ENCODE assay signal across 30 cellular contexts in genomic region chr1:26388791-26389445, GRCh38. TPM values are rescaled to one million over a fixed set of nuclear protein-coding genes. Genes with fewer than 3 reads are reported as not detected.
DNase-seq lines count a peak whose midpoint lies in the region; ATAC-seq and TF ChIP-seq lines count a peak whose summit lies in the region.
"Had no signal": no experiment of that assay in that cellular context is flagged by ENCODE, and none has a peak within 500 bp of the region (broad histone marks: within the 10 kb centered on the region; RNA-seq: fewer than 3 reads in every experiment).

No MANE protein-coding gene starts in this region.

- POLR2A ChIA-PET in CD8-positive, alpha-beta T cell (lab: Charles Lee) = interaction anchor here (0.7 to 1.7 kb wide), 3 partner anchors 11 to 1512 kb away, joined by 3 to 7 read pairs (median 4); no protein-coding TSS in a partner anchor

- ATAC-seq in CD8-positive, alpha-beta T cell = no peak
- ATAC-seq: HCT116; stimulated activated naive B cell treated with anti-CD40 and anti-IgM and Interleukin-4, amounts not matched to agents 10 μg/mL and 1 μg/mL and 100 μg/mL, for 72 hours had no signal

- H3K9me3 Mint-ChIP-seq in CD8-positive, alpha-beta T cell = no peaks in the 10 kb centered on the region
- H3K9me3 Mint-ChIP-seq in activated T-helper 1 cell treated with anti-CD3 and anti-CD28 coated beads, Interleukin-12 subunit alpha, Interleukin-12 subunit beta, Interleukin-2, Interleukin-4 antibody, amounts not matched to agents 30 ng/mL and 10 ng/mL and 1 ng/mL, durations not matched to agents 14 hours and 24 hours and 36 hours = no peaks in the 10 kb centered on the region
- H3K9me3 Mint-ChIP-seq in neural progenitor cell = no peaks in the 10 kb centered on the region
- H3K9me3 Mint-ChIP-seq: stimulated activated naive B cell treated with anti-CD40 and anti-IgM and Interleukin-4, amounts not matched to agents 10 μg/mL and 1 μg/mL and 100 μg/mL, for 72 hours had no signal

- H3K27me3 ChIP-seq in CD8-positive, alpha-beta T cell (ENCODE audit: insufficient read depth, low read length) = no peaks in the 10 kb centered on the region
- H3K27me3 ChIP-seq in neural progenitor cell = no peaks in the 10 kb centered on the region
- H3K27me3 ChIP-seq in suprapubic skin = no peaks in the 10 kb centered on the region
- H3K27me3 ChIP-seq: cardiac muscle cell, Peyer's patch, tibial nerve had no signal

- no peaks in the 10 kb centered on the region for H3K36me3 Mint-ChIP-seq in CD8-positive, alpha-beta T cell
- H3K36me3 Mint-ChIP-seq in activated T-helper 1 cell treated with anti-CD3 and anti-CD28 coated beads, Interleukin-12 subunit alpha, Interleukin-12 subunit beta, Interleukin-2, Interleukin-4 antibody, amounts not matched to agents 30 ng/mL and 10 ng/mL and 1 ng/mL, durations not matched to agents 14 hours and 24 hours and 36 hours (ENCODE audit: low read depth) = peaks cover 3% of the 10 kb centered on the region
- no peaks in the 10 kb centered on the region for H3K36me3 Mint-ChIP-seq in neural progenitor cell
- H3K36me3 Mint-ChIP-seq: stimulated activated naive B cell treated with anti-CD40 and anti-IgM and Interleukin-4, amounts not matched to agents 10 μg/mL and 1 μg/mL and 100 μg/mL, for 72 hours had no signal

- TF ChIP-seq CTCF in CD8-positive, alpha-beta T cell (IDR thresholded peaks at IDR 0.05) = no peak
- TF ChIP-seq CTCF in neural progenitor cell (IDR thresholded peaks at IDR 0.05) (no peak), suprapubic skin (IDR thresholded peaks at IDR 0.05) (no peak)

- WGBS in suprapubic skin = 74% methylated on average over 7 of the region's 7 CpGs

- no peaks in the 10 kb centered on the region for H3K36me3 ChIP-seq in CD8-positive, alpha-beta T cell (ENCODE audit: insufficient read depth, low read length)
- H3K36me3 ChIP-seq in neural progenitor cell (no peaks in the 10 kb centered on the region), suprapubic skin (no peaks in the 10 kb centered on the region)
- H3K36me3 ChIP-seq: cardiac muscle cell, Peyer's patch, prostate gland, tibial nerve had no signal

- CTCF ChIA-PET in CD8-positive, alpha-beta T cell (lab: Charles Lee) = interaction anchor here (0.7 to 3.3 kb wide), 9 partner anchors 10 to 113 kb away, joined by 3 to 25 read pairs (median 5); no protein-coding TSS in a partner anchor

- no peaks in the 10 kb centered on the region for H3K27me3 Mint-ChIP-seq in CD8-positive, alpha-beta T cell (ENCODE audit: low read depth)
- H3K27me3 Mint-ChIP-seq in activated T-helper 1 cell treated with anti-CD3 and anti-CD28 coated beads, Interleukin-12 subunit alpha, Interleukin-12 subunit beta, Interleukin-2, Interleukin-4 antibody, amounts not matched to agents 30 ng/mL and 10 ng/mL and 1 ng/mL, durations not matched to agents 14 hours and 24 hours and 36 hours (ENCODE audit: insufficient read depth) = peaks cover 2% of the 10 kb centered on the region
- peaks cover 8% of the 10 kb centered on the region for H3K27me3 Mint-ChIP-seq in neural progenitor cell (ENCODE audit: insufficient read depth, low read depth)

- H3K4me1 ChIP-seq in CD8-positive, alpha-beta T cell (ENCODE audit: insufficient read depth, low read length) = peaks cover 46% of the 10 kb centered on the region
- H3K4me1 ChIP-seq in neural progenitor cell = peaks cover 19% of the 10 kb centered on the region
- no peaks in the 10 kb centered on the region for H3K4me1 ChIP-seq in suprapubic skin
- H3K4me1 ChIP-seq: Peyer's patch, prostate gland, tibial nerve had no signal

- DNase-seq in CD8-positive, alpha-beta T cell = no peak
- DNase-seq in HCEC 1CT (peak; percentile 45), neural progenitor cell (ENCODE audit: low spot score) (no peak), superior temporal gyrus (ENCODE audit: extremely low spot score) (no peak), suprapubic skin (ENCODE audit: low spot score in 2 of 2) (no peak), DMS114 treated with DMSO at 0.1 percent for 48 hours (lab: John Stamatoyannopoulos, UW; ENCODE audit: unreplicated experiment) (no peak)
- no peak for DNase-seq in activated T-helper 1 cell treated with anti-CD3 and anti-CD28 coated beads, Interleukin-12 subunit alpha, Interleukin-12 subunit beta, Interleukin-2, Interleukin-4 antibody, amounts not matched to agents 30 ng/mL and 10 ng/mL and 1 ng/mL, durations not matched to agents 14 hours and 24 hours and 36 hours (ENCODE audit: low spot score)
- DNase-seq: activated effector memory CD4-positive, alpha-beta T cell treated with anti-CD3 and anti-CD28 coated beads, Interleukin-2, amount 50 U/mL, for 16 hours; amygdala; DMS53; GF-D8; kidney; mammary epithelial cell; NCI-H1105 treated with DMSO at 0.1 percent for 48 hours; NCI-H2081 treated with DMSO at 0.1 percent for 48 hours; NK-92 treated with Interleukin-12 subunit alpha and Interleukin-12 subunit beta, amount 100 ng/mL, for 24 hours; Peyer's patch; stimulated activated naive B cell treated with anti-CD40 and anti-IgM and Interleukin-4, amounts not matched to agents 10 μg/mL and 1 μg/mL and 100 μg/mL, for 72 hours; T-helper 9 cell had no signal

- H3K79me2 ChIP-seq in neural progenitor cell (ENCODE audit: low read depth) = no peaks in the 10 kb centered on the region

- H2AFZ ChIP-seq in neural progenitor cell (replicated peaks) = peak overlapping the region; percentile 18

- intact Hi-C loops in CD8-positive, alpha-beta T cell (cut with DNase I, micrococcal nuclease) = no loop called here
- intact Hi-C loops in activated T-helper 1 cell treated with anti-CD3 and anti-CD28 coated beads, Interleukin-12 subunit alpha, Interleukin-12 subunit beta, Interleukin-2, Interleukin-4 antibody, amounts not matched to agents 30 ng/mL and 10 ng/mL and 1 ng/mL, durations not matched to agents 14 hours and 24 hours and 36 hours (cut with micrococcal nuclease) = loop anchor here (1.0 kb wide), 1 partner anchor 11 kb away; no protein-coding TSS in a partner anchor

- H3K4me3 ChIP-seq in CD8-positive, alpha-beta T cell (ENCODE audit: low read depth, low read length) = no peak overlapping the region
- H3K4me3 ChIP-seq in neural progenitor cell (no peak overlapping the region), suprapubic skin (no peak overlapping the region)
- H3K4me3 ChIP-seq: cardiac muscle cell, Peyer's patch, prostate gland, SK-N-MC, tibial nerve had no signal

- H3K27ac ChIP-seq in CD8-positive, alpha-beta T cell (ENCODE audit: low read depth, low read length) = no peak overlapping the region
- H3K27ac ChIP-seq in neural progenitor cell (no peak overlapping the region), suprapubic skin (no peak overlapping the region)
- H3K27ac ChIP-seq: cardiac muscle cell, Peyer's patch, prostate gland, SK-N-MC, tibial nerve had no signal

- no peak overlapping the region for H3K9ac ChIP-seq in neural progenitor cell

- peaks cover 47% of the 10 kb centered on the region for H3K4me1 Mint-ChIP-seq in CD8-positive, alpha-beta T cell (ENCODE audit: low read depth)
- H3K4me1 Mint-ChIP-seq in activated T-helper 1 cell treated with anti-CD3 and anti-CD28 coated beads, Interleukin-12 subunit alpha, Interleukin-12 subunit beta, Interleukin-2, Interleukin-4 antibody, amounts not matched to agents 30 ng/mL and 10 ng/mL and 1 ng/mL, durations not matched to agents 14 hours and 24 hours and 36 hours (ENCODE audit: low read depth) = peaks cover 57% of the 10 kb centered on the region
- H3K4me1 Mint-ChIP-seq in neural progenitor cell = peaks cover 45% of the 10 kb centered on the region
- H3K4me1 Mint-ChIP-seq: stimulated activated naive B cell treated with anti-CD40 and anti-IgM and Interleukin-4, amounts not matched to agents 10 μg/mL and 1 μg/mL and 100 μg/mL, for 72 hours had no signal

- no peak overlapping the region for H3K4me3 Mint-ChIP-seq in CD8-positive, alpha-beta T cell
- peak overlapping the region; percentile 22 for H3K4me3 Mint-ChIP-seq in activated T-helper 1 cell treated with anti-CD3 and anti-CD28 coated beads, Interleukin-12 subunit alpha, Interleukin-12 subunit beta, Interleukin-2, Interleukin-4 antibody, amounts not matched to agents 30 ng/mL and 10 ng/mL and 1 ng/mL, durations not matched to agents 14 hours and 24 hours and 36 hours
- peak overlapping the region; percentile 35 for H3K4me3 Mint-ChIP-seq in neural progenitor cell
- H3K4me3 Mint-ChIP-seq: stimulated activated naive B cell treated with anti-CD40 and anti-IgM and Interleukin-4, amounts not matched to agents 10 μg/mL and 1 μg/mL and 100 μg/mL, for 72 hours had no signal

- H3K9me3 ChIP-seq in CD8-positive, alpha-beta T cell (ENCODE audit: low read length) = no peaks in the 10 kb centered on the region
- H3K9me3 ChIP-seq in neural progenitor cell (ENCODE audit: low read depth) (no peaks in the 10 kb centered on the region), suprapubic skin (no peaks in the 10 kb centered on the region)
- H3K9me3 ChIP-seq: Peyer's patch, prostate gland, tibial nerve had no signal

- no peaks in the 10 kb centered on the region for H4K20me1 ChIP-seq in neural progenitor cell (ENCODE audit: low read depth)

- TF ChIP-seq POLR2A in suprapubic skin (IDR thresholded peaks at IDR 0.05) = no peak

- no peak for TF ChIP-seq EP300 in suprapubic skin (IDR thresholded peaks at IDR 0.05)

- H3K4me2 ChIP-seq in neural progenitor cell = no peak overlapping the region

- H3F3A ChIP-seq in neural progenitor cell (ENCODE audit: low read depth) = peaks cover 5% of the 10 kb centered on the region

- H3K27ac Mint-ChIP-seq in CD8-positive, alpha-beta T cell = peak overlapping the region; percentile 27
- H3K27ac Mint-ChIP-seq in activated T-helper 1 cell treated with anti-CD3 and anti-CD28 coated beads, Interleukin-12 subunit alpha, Interleukin-12 subunit beta, Interleukin-2, Interleukin-4 antibody, amounts not matched to agents 30 ng/mL and 10 ng/mL and 1 ng/mL, durations not matched to agents 14 hours and 24 hours and 36 hours = peak overlapping the region; percentile 11
- peak overlapping the region; percentile 70 for H3K27ac Mint-ChIP-seq in neural progenitor cell
- H3K27ac Mint-ChIP-seq: stimulated activated naive B cell treated with anti-CD40 and anti-IgM and Interleukin-4, amounts not matched to agents 10 μg/mL and 1 μg/mL and 100 μg/mL, for 72 hours had no signal

RNA-seq across cellular contexts. Expression of gene ZNF683, which starts 16.4 kb away (rescaled TPM):
- 10 to 100 TPM in 1 of 2 experiments, 1 to 10 TPM in 1; 8.4 to 10.9 TPM for total RNA-seq in CD8-positive, alpha-beta T cell
- total RNA-seq in activated T-helper 1 cell treated with anti-CD3 and anti-CD28 coated beads, Interleukin-12 subunit alpha, Interleukin-12 subunit beta, Interleukin-2, Interleukin-4 antibody, amounts not matched to agents 30 ng/mL and 10 ng/mL and 1 ng/mL, durations not matched to agents 14 hours and 24 hours and 36 hours = not detected in 2 replicates
- not detected in 2 replicates for total RNA-seq in neural progenitor cell (ENCODE audit: low replicate concordance)
- total RNA-seq in suprapubic skin = not detected
- total RNA-seq: cardiac muscle cell, fibroblast of lung, glomerular endothelial cell, HT1080, LHCN-M2, mammary epithelial cell, NCI-H460, Peyer's patch, skeletal muscle tissue, tibial nerve had no signal

RNA-seq across cellular contexts. Expression of gene LIN28A, which starts 21.7 kb away (rescaled TPM):
- not detected for total RNA-seq in CD8-positive, alpha-beta T cell
- not detected in 2 replicates for total RNA-seq in activated T-helper 1 cell treated with anti-CD3 and anti-CD28 coated beads, Interleukin-12 subunit alpha, Interleukin-12 subunit beta, Interleukin-2, Interleukin-4 antibody, amounts not matched to agents 30 ng/mL and 10 ng/mL and 1 ng/mL, durations not matched to agents 14 hours and 24 hours and 36 hours
- 1,311 and 1,384 TPM in 2 replicates for total RNA-seq in neural progenitor cell (ENCODE audit: low replicate concordance)
- total RNA-seq in suprapubic skin = not detected
- total RNA-seq: fibroblast of lung, HT1080, kidney, mammary epithelial cell, NCI-H460, Peyer's patch, skeletal muscle tissue, tibial nerve had no signal

RNA-seq across cellular contexts. Expression of gene CRYBG2, which starts 35.0 kb away (rescaled TPM):
- total RNA-seq in CD8-positive, alpha-beta T cell = 1 to 10 TPM in 1 of 2 experiments, under 1 TPM in 1; 0.33 to 1.0 TPM
- total RNA-seq in activated T-helper 1 cell treated with anti-CD3 and anti-CD28 coated beads, Interleukin-12 subunit alpha, Interleukin-12 subunit beta, Interleukin-2, Interleukin-4 antibody, amounts not matched to agents 30 ng/mL and 10 ng/mL and 1 ng/mL, durations not matched to agents 14 hours and 24 hours and 36 hours = 0.83 and 1.9 TPM in 2 replicates
- total RNA-seq in neural progenitor cell (ENCODE audit: low replicate concordance) (3.0 and 6.5 TPM in 2 replicates), suprapubic skin (10 to 100 TPM; 47.8 to 96.9 (median 62.8) TPM)
- total RNA-seq: fibroblast of lung, glomerular endothelial cell, LHCN-M2, skeletal muscle tissue had no signal

RNA-seq across cellular contexts. Expression of gene DHDDS, which starts 43.2 kb away (rescaled TPM):
- total RNA-seq in CD8-positive, alpha-beta T cell = 10 to 100 TPM; 23.9 to 29.2 TPM
- total RNA-seq in activated T-helper 1 cell treated with anti-CD3 and anti-CD28 coated beads, Interleukin-12 subunit alpha, Interleukin-12 subunit beta, Interleukin-2, Interleukin-4 antibody, amounts not matched to agents 30 ng/mL and 10 ng/mL and 1 ng/mL, durations not matched to agents 14 hours and 24 hours and 36 hours = 58.4 and 60.9 TPM in 2 replicates
- total RNA-seq in neural progenitor cell (ENCODE audit: low replicate concordance) = 30.5 and 43.0 TPM in 2 replicates
- total RNA-seq in suprapubic skin = 10 to 100 TPM; 35.6 to 55.8 (median 45.3) TPM

Comparison
In these comparisons a context has a peak if more than half of its experiments do, and no peak if none do; other contexts are left out.
1. H3K27ac Mint-ChIP-seq: peak in every context shown above with its lines; median percentile 70 in neural progenitor cell; 27 in CD8-positive, alpha-beta T cell; 11 in activated T-helper 1 cell treated with anti-CD3 and anti-CD28 coated beads, Interleukin-12 subunit alpha, Interleukin-12 subunit beta, Interleukin-2, Interleukin-4 antibody, amounts not matched to agents 30 ng/mL and 10 ng/mL and 1 ng/mL, durations not matched to agents 14 hours and 24 hours and 36 hours.
2. RNA of gene LIN28A, which starts 21.7 kb away (total RNA-seq): 1,311 to 1,384 TPM in neural progenitor cell; not detected in CD8-positive, alpha-beta T cell, not detected in activated T-helper 1 cell treated with anti-CD3 and anti-CD28 coated beads, Interleukin-12 subunit alpha, Interleukin-12 subunit beta, Interleukin-2, Interleukin-4 antibody, amounts not matched to agents 30 ng/mL and 10 ng/mL and 1 ng/mL, durations not matched to agents 14 hours and 24 hours and 36 hours and not detected in suprapubic skin; every median in the first group is over 1,000 times any median in the second.